ENCODE assay signal across 12 cellular contexts in genomic region chr10:46033602-46034011, GRCh38. TPM values are rescaled to one million over a fixed set of nuclear protein-coding genes. Genes with fewer than 3 reads are reported as not detected.
DNase-seq lines count a peak whose midpoint lies in the region; ATAC-seq lines count a peak whose summit lies in the region.
"Had no signal": no experiment of that assay in that cellular context is flagged by ENCODE, and none has a peak within 500 bp of the region (broad histone marks: within the 10 kb centered on the region; RNA-seq: fewer than 3 reads in every experiment).

No MANE protein-coding gene starts in this region.

- H3K36me3 ChIP-seq in SJSA1 = peaks cover 5% of the 10 kb centered on the region; the same call in 1 of the 2 replicates
- H3K36me3 ChIP-seq: sigmoid colon had no signal

- H3K4me1 ChIP-seq in SJSA1 (replicated peaks) = peaks cover 23% of the 10 kb centered on the region

- H3K27ac ChIP-seq in SJSA1 = 0 out of 2 replicates have a peak overlapping the region, but pooled peaks have one; percentile 14
- H3K27ac ChIP-seq: sigmoid colon had no signal

- no peak overlapping the region for H3K4me3 ChIP-seq in SJSA1
- H3K4me3 ChIP-seq: sigmoid colon had no signal

- peak; percentile 34 for DNase-seq in DMS153 (lab: John Stamatoyannopoulos, UW)
- no peak for DNase-seq in DMS153 treated with DMSO at 0.1 percent for 48 hours (lab: John Stamatoyannopoulos, UW; ENCODE audit: unreplicated experiment)
- peak; percentile 70 to 74 for DNase-seq in SJSA1 (ENCODE audit: low read depth in 1 of 2, low spot score in 2 of 2)
- DNase-seq in fibroblast of peridontal ligament (ENCODE audit: extremely low read depth) = peak; percentile 88
- peak; percentile 83 for DNase-seq in stromal cell of bone marrow (ENCODE audit: low read depth)
- no peak for DNase-seq in NK-92 (lab: John Stamatoyannopoulos, UW; ENCODE audit: unreplicated experiment)
- no peak for DNase-seq in stimulated activated CD4-positive, alpha-beta T cell treated with anti-CD3 and anti-CD28 coated beads, Interleukin-1b, Interleukin-23, amount 100 ng/mL, for 48 hours
- DNase-seq: left cardiac atrium; sigmoid colon; stimulated activated naive CD4-positive, alpha-beta T cell had no signal

- ATAC-seq in HG03432 (IDR thresholded peaks at IDR 0.05; ENCODE audit: unreplicated experiment) = no peak
- ATAC-seq: left cardiac atrium, Panc1 had no signal

- H3K27me3 ChIP-seq in SJSA1 (replicated peaks) = no peaks in the 10 kb centered on the region
- H3K27me3 ChIP-seq: sigmoid colon had no signal

- H3K9me3 ChIP-seq in SJSA1 (replicated peaks) = no peaks in the 10 kb centered on the region
- H3K9me3 ChIP-seq: sigmoid colon had no signal

RNA-seq across cellular contexts. Expression of gene NCOA4, which starts 3.2 kb away (rescaled TPM):
- 236 and 245 TPM in 2 replicates for total RNA-seq in SJSA1 (2014; rRNA removed; shearing (Covaris generic))

RNA-seq across cellular contexts. Expression of gene MSMB, which starts 12.5 kb away (rescaled TPM):
- total RNA-seq in SJSA1 (2014; rRNA removed; shearing (Covaris generic)) = not detected in 2 replicates
- total RNA-seq: left cardiac atrium, sigmoid colon had no signal

Comparison
In these comparisons a context has a peak if more than half of its experiments do, and no peak if none do; other contexts are left out.
1. DNase-seq: peak in DMS153 (single experiment), SJSA1 (2 of 2), fibroblast of peridontal ligament (single experiment) and stromal cell of bone marrow (single experiment); none in DMS153 treated with DMSO at 0.1 percent for 48 hours (single experiment), NK-92 (single experiment) and stimulated activated CD4-positive, alpha-beta T cell treated with anti-CD3 and anti-CD28 coated beads, Interleukin-1b, Interleukin-23, amount 100 ng/mL, for 48 hours (single experiment).